12 cellular contexts compared by ENCODE assay signal in genomic region chr1:205283270-205284147, GRCh38. TPM values are rescaled to one million over a fixed set of nuclear protein-coding genes. Genes with fewer than 3 reads are reported as not detected.
DNase-seq lines count a peak whose midpoint lies in the region; ATAC-seq, FAIRE-seq and TF ChIP-seq lines count a peak whose summit lies in the region.
"Had no signal": no experiment of that assay in that cellular context is flagged by ENCODE, and none has a peak within 500 bp of the region (broad histone marks: within the 10 kb centered on the region; RNA-seq: fewer than 3 reads in every experiment).

No MANE protein-coding gene starts in this region.

- intact Hi-C loops in activated CD4-positive, alpha-beta T cell treated with anti-CD3 and anti-CD28 coated beads, Interleukin-2, amount 10 ng/mL, durations not matched to agents 24 days and 14 days (cut with micrococcal nuclease) = loop anchor here (1.0 to 2.0 kb wide), 3 partner anchors 10 to 55 kb away; partner anchors contain the start of gene NUAK2

- no peak overlapping the region for H3K27ac Mint-ChIP-seq in activated CD4-positive, alpha-beta T cell treated with anti-CD3 and anti-CD28 coated beads, Interleukin-2, amount 10 ng/mL, durations not matched to agents 24 days and 14 days

- H3K27me3 Mint-ChIP-seq in activated CD4-positive, alpha-beta T cell treated with anti-CD3 and anti-CD28 coated beads, Interleukin-2, amount 10 ng/mL, durations not matched to agents 24 days and 14 days = peaks cover 6% of the 10 kb centered on the region

- ATAC-seq in HG02973 (IDR thresholded peaks at IDR 0.05; ENCODE audit: unreplicated experiment) = no peak

- H3K9me3 Mint-ChIP-seq in activated CD4-positive, alpha-beta T cell treated with anti-CD3 and anti-CD28 coated beads, Interleukin-2, amount 10 ng/mL, durations not matched to agents 24 days and 14 days = no peaks in the 10 kb centered on the region

- no peaks in the 10 kb centered on the region for H3K79me2 ChIP-seq in osteoblast (ENCODE audit: insufficient read depth, low read length)

- peak overlapping the region; percentile 77 for H3K9ac ChIP-seq in NT2/D1 (ENCODE audit: insufficient read length, low read depth)

- FAIRE-seq in GM12891 (lab: Jason Lieb, UNC) (peak; percentile 20), frontal cortex (lab: Jason Lieb, UNC) (no peak)
- FAIRE-seq: GM18507 had no signal

- H3K27ac ChIP-seq in cingulate gyrus (ENCODE audit: low read depth, low read length) = peak overlapping the region; percentile 92
- peak overlapping the region; percentile 76 for H3K27ac ChIP-seq in osteoblast (ENCODE audit: low read depth, low read length)

- H3K9me3 ChIP-seq in NT2/D1 (ENCODE audit: insufficient read depth, low read length) (no peaks in the 10 kb centered on the region; the same call in 1 of the 2 replicates), osteoblast (ENCODE audit: low read depth, low read length) (no peaks in the 10 kb centered on the region)

- peaks cover 80% of the 10 kb centered on the region for H3K4me1 Mint-ChIP-seq in activated CD4-positive, alpha-beta T cell treated with anti-CD3 and anti-CD28 coated beads, Interleukin-2, amount 10 ng/mL, durations not matched to agents 24 days and 14 days

- peaks cover 33% of the 10 kb centered on the region for H3K4me1 ChIP-seq in NT2/D1 (ENCODE audit: insufficient read depth, insufficient read length)
- peaks cover 47% of the 10 kb centered on the region for H3K4me1 ChIP-seq in osteoblast (ENCODE audit: insufficient read depth, low read length)

- no peak overlapping the region for H3K4me3 ChIP-seq in NT2/D1 (ENCODE audit: insufficient read length, low read depth)
- H3K4me3 ChIP-seq in osteoblast (ENCODE audit: insufficient read depth, low read length) = no peak overlapping the region

- H3K36me3 ChIP-seq in NT2/D1 (ENCODE audit: insufficient read depth, insufficient read length, low read length) (no peaks in the 10 kb centered on the region), osteoblast (ENCODE audit: insufficient read depth, low read length) (no peaks in the 10 kb centered on the region)

- H2AFZ ChIP-seq in osteoblast (ENCODE audit: low read length) = peak overlapping the region; percentile 31

- TF ChIP-seq POLR2A in GM12891 (IDR thresholded peaks at IDR 0.05; ENCODE audit: low read depth, low read length) = no peak

- peaks cover 5% of the 10 kb centered on the region for H3K36me3 Mint-ChIP-seq in activated CD4-positive, alpha-beta T cell treated with anti-CD3 and anti-CD28 coated beads, Interleukin-2, amount 10 ng/mL, durations not matched to agents 24 days and 14 days (ENCODE audit: low read depth)

- H3K4me2 ChIP-seq in osteoblast (ENCODE audit: insufficient read depth, low read length) = no peak overlapping the region

- no peak for DNase-seq in GM12891 (ENCODE audit: insufficient read length, low spot score)
- no peak for DNase-seq in NT2/D1 (ENCODE audit: low read depth, low spot score)
- no peak for DNase-seq in osteoblast (ENCODE audit: insufficient read length, low spot score, missing footprints)
- no peak for DNase-seq in frontal cortex (ENCODE audit: low spot score in 2 of 2)
- no peak for DNase-seq in AG08396 (ENCODE audit: low spot score)
- DNase-seq in activated CD4-positive, alpha-beta T cell treated with anti-CD3 and anti-CD28 coated beads, Interleukin-2, amount 10 ng/mL, durations not matched to agents 24 days and 14 days = no peak
- DNase-seq: foreskin fibroblast, NCI-H146, SHP77 had no signal

- no peaks in the 10 kb centered on the region for H4K20me1 ChIP-seq in osteoblast (ENCODE audit: insufficient read depth, low read length)

- H3K4me3 Mint-ChIP-seq in activated CD4-positive, alpha-beta T cell treated with anti-CD3 and anti-CD28 coated beads, Interleukin-2, amount 10 ng/mL, durations not matched to agents 24 days and 14 days = no peak overlapping the region

- TF ChIP-seq CTCF in osteoblast (IDR thresholded peaks at IDR 0.05; ENCODE audit: extremely low read depth, low read depth, low read length) = no peak

- no peaks in the 10 kb centered on the region for H3K27me3 ChIP-seq in NT2/D1 (ENCODE audit: insufficient read depth, insufficient read length)
- no peaks in the 10 kb centered on the region for H3K27me3 ChIP-seq in osteoblast (ENCODE audit: insufficient read depth, low read length)

TF ChIP-seq in GM12891, 5 proteins besides CTCF, POLR2A, EP300 and RAD21:
- TF ChIP-seq SPI1 (IDR thresholded peaks at IDR 0.05; ENCODE audit: low read depth, low read length) (no peak), PAX5 (IDR thresholded peaks at IDR 0.05; ENCODE audit: insufficient read depth, low read length, severe bottlenecking) (no peak), TAF1 (IDR thresholded peaks at IDR 0.05; ENCODE audit: low read depth, low read length) (no peak), POLR2AphosphoS5 (IDR thresholded peaks at IDR 0.05; ENCODE audit: low read depth, low read length) (no peak), POU2F2 (IDR thresholded peaks at IDR 0.05; ENCODE audit: low read depth, low read length) (no peak)

RNA-seq across cellular contexts. Expression of gene NUAK2, which starts 38.0 kb away (rescaled TPM):
- 0.12 TPM for polyA plus RNA-seq in GM12891 (2012; ENCODE audit: low read depth, missing spikeins)
- 2.7 and 3.6 TPM in 2 replicates for total RNA-seq in osteoblast
- 0.41 TPM for total RNA-seq in frontal cortex
- 0.80 and 1.0 TPM in 2 replicates for total RNA-seq in activated CD4-positive, alpha-beta T cell treated with anti-CD3 and anti-CD28 coated beads, Interleukin-2, amount 10 ng/mL, durations not matched to agents 24 days and 14 days

RNA-seq across cellular contexts. Expression of gene TMCC2, which starts 55.8 kb away (rescaled TPM):
- polyA plus RNA-seq in GM12891 (2012; ENCODE audit: low read depth, missing spikeins) = 0.46 TPM
- total RNA-seq in osteoblast = 1.8 and 2.9 TPM in 2 replicates
- total RNA-seq in frontal cortex = 33.0 TPM
- total RNA-seq in activated CD4-positive, alpha-beta T cell treated with anti-CD3 and anti-CD28 coated beads, Interleukin-2, amount 10 ng/mL, durations not matched to agents 24 days and 14 days = 19.9 and 20.9 TPM in 2 replicates
